Comparison of ENCODE assay signal across 23 cellular contexts in genomic region chr19:5837768-5838364, GRCh38. TPM values are rescaled to one million over a fixed set of nuclear protein-coding genes. Genes with fewer than 3 reads are reported as not detected.
DNase-seq lines count a peak whose midpoint lies in the region; ATAC-seq and TF ChIP-seq lines count a peak whose summit lies in the region.
"Had no signal": no experiment of that assay in that cellular context is flagged by ENCODE, and none has a peak within 500 bp of the region (broad histone marks: within the 10 kb centered on the region; RNA-seq: fewer than 3 reads in every experiment).

No MANE protein-coding gene starts in this region.

- peak; percentile 38 to 59 (median 50) for ATAC-seq in right lobe of liver
- no peak for ATAC-seq in HG03432 (IDR thresholded peaks at IDR 0.05; ENCODE audit: unreplicated experiment)
- ATAC-seq: left lung, right cardiac atrium had no signal

- no peak for TF ChIP-seq POLR2A in right lobe of liver (IDR thresholded peaks at IDR 0.05)

- peaks cover 0 to 26% (median 11%) of the 10 kb centered on the region in 4 donors for H3K4me1 ChIP-seq in right lobe of liver
- H3K4me1 ChIP-seq: HAP-1 had no signal

- H3K27me3 Mint-ChIP-seq in T-helper 2 cell treated with Interferon-gamma antibody and Interleukin-4, amounts not matched to agents 5 μg/mL and 100 μg/mL, for 36 hours (ENCODE audit: low read depth), result no peaks in the 10 kb centered on the region
- peaks cover 3% of the 10 kb centered on the region for H3K27me3 Mint-ChIP-seq in type B pancreatic cell
- H3K27me3 Mint-ChIP-seq: activated naive CD8-positive, alpha-beta T cell had no signal

- H3K9me3 Mint-ChIP-seq in T-helper 2 cell treated with Interferon-gamma antibody and Interleukin-4, amounts not matched to agents 5 μg/mL and 100 μg/mL, for 36 hours, result no peaks in the 10 kb centered on the region
- no peaks in the 10 kb centered on the region for H3K9me3 Mint-ChIP-seq in type B pancreatic cell
- H3K9me3 Mint-ChIP-seq: activated T-helper 1 cell treated with anti-CD3 and anti-CD28 coated beads, Interleukin-12 subunit alpha, Interleukin-12 subunit beta, Interleukin-2, Interleukin-4 antibody, amounts not matched to agents 30 ng/mL and 10 ng/mL and 1 ng/mL, durations not matched to agents 14 hours and 24 hours and 36 hours had no signal

- H3K36me3 Mint-ChIP-seq in T-helper 2 cell treated with Interferon-gamma antibody and Interleukin-4, amounts not matched to agents 5 μg/mL and 100 μg/mL, for 36 hours (ENCODE audit: low read depth), result no peaks in the 10 kb centered on the region
- H3K36me3 Mint-ChIP-seq in type B pancreatic cell, result no peaks in the 10 kb centered on the region
- H3K36me3 Mint-ChIP-seq: activated naive CD8-positive, alpha-beta T cell had no signal

- peak overlapping the region; percentile 40 to 56 (median 48) for H3K4me3 ChIP-seq in right lobe of liver
- H3K4me3 ChIP-seq: HAP-1, left lung had no signal

- H3K36me3 ChIP-seq in right lobe of liver, result no peaks in the 10 kb centered on the region
- H3K36me3 ChIP-seq: HAP-1, left lung had no signal

- H3K27ac ChIP-seq in right lobe of liver, result peak overlapping the region; percentile 28 to 63 (median 47)
- H3K27ac ChIP-seq: left lung had no signal

- no peak overlapping the region for H3K4me3 Mint-ChIP-seq in T-helper 2 cell treated with Interferon-gamma antibody and Interleukin-4, amounts not matched to agents 5 μg/mL and 100 μg/mL, for 36 hours
- H3K4me3 Mint-ChIP-seq in type B pancreatic cell, result peak overlapping the region; percentile 5
- H3K4me3 Mint-ChIP-seq: activated naive CD8-positive, alpha-beta T cell; activated T-helper 1 cell treated with anti-CD3 and anti-CD28 coated beads, Interleukin-12 subunit alpha, Interleukin-12 subunit beta, Interleukin-2, Interleukin-4 antibody, amounts not matched to agents 30 ng/mL and 10 ng/mL and 1 ng/mL, durations not matched to agents 14 hours and 24 hours and 36 hours had no signal

- WGBS in right lobe of liver (ENCODE audit: insufficient coverage, low coverage, low lambda C conversion rate, missing lambda C conversion rate), result 20% methylated on average over 16 of the region's 16 CpGs

- H3K27me3 ChIP-seq in right lobe of liver, result no peaks in the 10 kb centered on the region

- no peak for TF ChIP-seq CTCF in right lobe of liver (IDR thresholded peaks at IDR 0.05)
- TF ChIP-seq CTCF in type B pancreatic cell (conservative IDR thresholded peaks at IDR 0.05), result no peak

- H3K4me1 Mint-ChIP-seq in T-helper 2 cell treated with Interferon-gamma antibody and Interleukin-4, amounts not matched to agents 5 μg/mL and 100 μg/mL, for 36 hours (ENCODE audit: low read depth), result peaks cover 2% of the 10 kb centered on the region
- H3K4me1 Mint-ChIP-seq in type B pancreatic cell (ENCODE audit: unreplicated experiment), result peaks cover 9% of the 10 kb centered on the region

- intact Hi-C loops in right lobe of liver (cut with DNase I), result no loop called here

- peak overlapping the region; percentile 6 for H3K27ac Mint-ChIP-seq in T-helper 2 cell treated with Interferon-gamma antibody and Interleukin-4, amounts not matched to agents 5 μg/mL and 100 μg/mL, for 36 hours
- H3K27ac Mint-ChIP-seq in type B pancreatic cell, result peak overlapping the region; percentile 53
- H3K27ac Mint-ChIP-seq: activated naive CD8-positive, alpha-beta T cell; activated T-helper 1 cell treated with anti-CD3 and anti-CD28 coated beads, Interleukin-12 subunit alpha, Interleukin-12 subunit beta, Interleukin-2, Interleukin-4 antibody, amounts not matched to agents 30 ng/mL and 10 ng/mL and 1 ng/mL, durations not matched to agents 14 hours and 24 hours and 36 hours had no signal

- no peaks in the 10 kb centered on the region for H3K9me3 ChIP-seq in right lobe of liver
- H3K9me3 ChIP-seq: HAP-1, left lung had no signal

- no peak for DNase-seq in T-helper 2 cell treated with Interferon-gamma antibody and Interleukin-4, amounts not matched to agents 5 μg/mL and 100 μg/mL, for 36 hours (ENCODE audit: low spot score)
- no peak for DNase-seq in T-helper 2 cell
- DNase-seq in right lobe of liver, result no peak
- DNase-seq in type B pancreatic cell (ENCODE audit: extremely low spot score, unreplicated experiment), result no peak
- DNase-seq in occipital lobe (lab: John Stamatoyannopoulos, UW), result no peak
- DNase-seq: activated CD4-positive, alpha-beta T cell treated with anti-CD3 and anti-CD28 coated beads for 4 hours; C1 segment of cervical spinal cord; effector memory CD4-positive, alpha-beta T cell; glutamatergic neuron; Karpas-422; left lung; NCI-H187; NCI-H82; right cardiac atrium; SIG-M5 had no signal

RNA-seq across cellular contexts. Expression of gene FUT6, which starts 1.6 kb away (rescaled TPM):
- total RNA-seq in right lobe of liver (10 to 100 TPM in 2 of 6 experiments, 1 to 10 TPM in 4; 2.3 to 28.1 (median 9.7) TPM), type B pancreatic cell (ENCODE audit: low replicate concordance) (0.87 and 1.4 TPM in 2 replicates), occipital lobe (not detected)
- total RNA-seq: activated T-helper 1 cell treated with anti-CD3 and anti-CD28 coated beads, Interleukin-12 subunit alpha, Interleukin-12 subunit beta, Interleukin-2, Interleukin-4 antibody, amounts not matched to agents 30 ng/mL and 10 ng/mL and 1 ng/mL, durations not matched to agents 14 hours and 24 hours and 36 hours; cerebellum; fibroblast of lung; mononuclear cell; osteoblast; right cardiac atrium had no signal

RNA-seq across cellular contexts. Expression of gene FUT3, which starts 13.4 kb away (rescaled TPM):
- total RNA-seq in right lobe of liver, result 1 to 10 TPM in 1 of 6 experiments, under 1 TPM in 5; 0.19 to 1.4 (median 0.33) TPM
- 6.6 and 16.3 TPM in 2 replicates for total RNA-seq in type B pancreatic cell (ENCODE audit: low replicate concordance)
- total RNA-seq in occipital lobe, result not detected
- total RNA-seq: activated T-helper 1 cell treated with anti-CD3 and anti-CD28 coated beads, Interleukin-12 subunit alpha, Interleukin-12 subunit beta, Interleukin-2, Interleukin-4 antibody, amounts not matched to agents 30 ng/mL and 10 ng/mL and 1 ng/mL, durations not matched to agents 14 hours and 24 hours and 36 hours; fibroblast of lung; osteoblast; right cardiac atrium had no signal

RNA-seq across cellular contexts. Expression of gene FUT5, which starts 32.5 kb away (rescaled TPM):
- under 1 TPM in 4 of 6 experiments, not detected in 2; 0.13 to 0.97 (median 0.39) TPM for total RNA-seq in right lobe of liver
- 0.17 TPM in 1 of 2 replicates, not detected in the other for total RNA-seq in type B pancreatic cell (ENCODE audit: low replicate concordance)
- not detected for total RNA-seq in occipital lobe
- total RNA-seq: activated T-helper 1 cell treated with anti-CD3 and anti-CD28 coated beads, Interleukin-12 subunit alpha, Interleukin-12 subunit beta, Interleukin-2, Interleukin-4 antibody, amounts not matched to agents 30 ng/mL and 10 ng/mL and 1 ng/mL, durations not matched to agents 14 hours and 24 hours and 36 hours; cerebellum; fibroblast of lung; left lung; osteoblast; right cardiac atrium had no signal

RNA-seq across cellular contexts. Expression of gene NRTN, which starts 33.0 kb away (rescaled TPM):
- total RNA-seq in right lobe of liver, result 10 to 100 TPM in 3 of 6 experiments, 1 to 10 TPM in 3; 4.7 to 11.6 (median 9.8) TPM
- 2.8 and 5.4 TPM in 2 replicates for total RNA-seq in type B pancreatic cell (ENCODE audit: low replicate concordance)
- not detected for total RNA-seq in occipital lobe
- total RNA-seq: cerebellum, osteoblast had no signal

RNA-seq across cellular contexts. Expression of gene DUS3L, which starts 46.9 kb away (rescaled TPM):
- total RNA-seq in right lobe of liver (10 to 100 TPM; 14.7 to 28.6 (median 20.5) TPM), type B pancreatic cell (ENCODE audit: low replicate concordance) (38.6 and 45.0 TPM in 2 replicates), occipital lobe (13.3 TPM)
